6 cellular contexts compared by ENCODE assay signal in genomic region chr19:45817725-45818301, GRCh38. TPM values are rescaled to one million over a fixed set of nuclear protein-coding genes. Genes with fewer than 3 reads are reported as not detected.
DNase-seq lines count a peak whose midpoint lies in the region; ATAC-seq lines count a peak whose summit lies in the region.

No MANE protein-coding gene starts in this region.

- no peak for DNase-seq in NT2/D1 (ENCODE audit: low read depth, low spot score)
- peak; percentile 16 for DNase-seq in kidney tubule cell (ENCODE audit: low spot score)
- DNase-seq in H4 (ENCODE audit: low spot score): no peak
- no peak for DNase-seq in SIG-M5 (lab: John Stamatoyannopoulos, UW)

- no peak overlapping the region for H3K4me3 ChIP-seq in NT2/D1 (ENCODE audit: insufficient read length, low read depth)

- peak; percentile 11 for ATAC-seq in GM19324 (IDR thresholded peaks at IDR 0.05; ENCODE audit: low FRiP score, unreplicated experiment)
- ATAC-seq in HG03520 (IDR thresholded peaks at IDR 0.05; ENCODE audit: unreplicated experiment): no peak

- H3K4me1 ChIP-seq in NT2/D1 (ENCODE audit: insufficient read depth, insufficient read length): peaks cover 23% of the 10 kb centered on the region

- H3K9me3 ChIP-seq in NT2/D1 (ENCODE audit: insufficient read depth, low read length): no peaks in the 10 kb centered on the region

- H3K9ac ChIP-seq in NT2/D1 (ENCODE audit: insufficient read length, low read depth): peak overlapping the region; percentile 64

- H3K36me3 ChIP-seq in NT2/D1 (ENCODE audit: insufficient read depth, insufficient read length, low read length): peaks cover 29% of the 10 kb centered on the region

- H3K27me3 ChIP-seq in NT2/D1 (ENCODE audit: insufficient read depth, insufficient read length): no peaks in the 10 kb centered on the region

RNA-seq across cellular contexts. Expression of gene RSPH6A, which starts 2.7 kb away (rescaled TPM):
- total RNA-seq in H4 (2014; rRNA removed; shearing (Covaris generic)): not detected in 2 replicates

RNA-seq across cellular contexts. Expression of gene DMWD, which starts 25.2 kb away (rescaled TPM):
- 5.9 and 7.8 TPM in 2 replicates for total RNA-seq in H4 (2014; rRNA removed; shearing (Covaris generic))

RNA-seq across cellular contexts. Expression of gene DMPK, which starts 35.5 kb away (rescaled TPM):
- total RNA-seq in H4 (2014; rRNA removed; shearing (Covaris generic)): 1.6 and 2.2 TPM in 2 replicates

RNA-seq across cellular contexts. Expression of gene SYMPK, which starts 45.1 kb away (rescaled TPM):
- 13.2 and 17.7 TPM in 2 replicates for total RNA-seq in H4 (2014; rRNA removed; shearing (Covaris generic))

RNA-seq across cellular contexts. Expression of gene FOXA3, which starts 46.3 kb away (rescaled TPM):
- 0.31 TPM in 1 of 2 replicates, not detected in the other for total RNA-seq in H4 (2014; rRNA removed; shearing (Covaris generic))
